16 cellular contexts compared by ENCODE assay signal in genomic region chr17:45200701-45201100, GRCh38. TPM values are rescaled to one million over a fixed set of nuclear protein-coding genes. Genes with fewer than 3 reads are reported as not detected.
DNase-seq lines count a peak whose midpoint lies in the region; ATAC-seq and TF ChIP-seq lines count a peak whose summit lies in the region.
"Had no signal": no experiment of that assay in that cellular context is flagged by ENCODE, and none has a peak within 500 bp of the region (broad histone marks: within the 10 kb centered on the region; RNA-seq: fewer than 3 reads in every experiment).

No MANE protein-coding gene starts in this region.

- H3K4me1 ChIP-seq in testis, result peaks cover 21% of the 10 kb centered on the region

- intact Hi-C loops in testis (cut with DNase I; ENCODE audit: low total_unique reads), result no loop called here

- in situ Hi-C loops in SK-MEL-5 (cut with HindIII; ENCODE audit: low pct_unique_long_range_greater_than_20kb, low sequenced_read_pairs), result no loop called here
- in situ Hi-C loops in GM13976 (cut with MboI; ENCODE audit: low sequenced_read_pairs, unreplicated experiment), result loop anchor here (25.0 kb wide), 1 partner anchor 637 kb away; the partner anchor contains the start of gene SPPL2C

- no peaks in the 10 kb centered on the region for H3K9me3 ChIP-seq in testis
- H3K9me3 ChIP-seq: body of pancreas had no signal

- no peak overlapping the region for H3K4me3 ChIP-seq in testis
- H3K4me3 ChIP-seq: body of pancreas, SK-N-MC had no signal

- TF ChIP-seq POLR2A in testis (IDR thresholded peaks at IDR 0.05), result no peak

- WGBS in testis, 2 donors, result 42 to 55% methylated on average over 9 of the region's 9 CpGs

- no peak overlapping the region for H3K27ac ChIP-seq in testis
- H3K27ac ChIP-seq: body of pancreas, SK-N-MC had no signal

- TF ChIP-seq CTCF in testis (IDR thresholded peaks at IDR 0.05), result peak in 1 of 3 experiments; percentile 15
- TF ChIP-seq CTCF in GM13976 (IDR thresholded peaks at IDR 0.05; ENCODE audit: borderline replicate concordance, control extremely low read depth, extremely low read depth, insufficient read depth, missing control alignments), result no peak

- ATAC-seq in HG02642 (IDR thresholded peaks at IDR 0.05; ENCODE audit: poor library complexity, unreplicated experiment), result no peak
- ATAC-seq: body of pancreas had no signal

- DNase-seq in Kasumi-1 (lab: John Stamatoyannopoulos, UW), result peak; percentile 15 to 21
- DNase-seq in SK-MEL-5 (ENCODE audit: low read depth, low spot score), result peak; percentile 32
- DNase-seq in fibroblast of the conjunctiva (ENCODE audit: low read depth), result peak; percentile 22
- DNase-seq in retina, result peak; percentile 52
- DNase-seq in testis, result no peak
- DNase-seq in GM13976 (ENCODE audit: low spot score), result no peak
- no peak for DNase-seq in NCI-H345 treated with DMSO at 0.1 percent for 48 hours (lab: John Stamatoyannopoulos, UW; ENCODE audit: unreplicated experiment)
- DNase-seq: activated CD4-positive, CD25-positive, alpha-beta regulatory T cell treated with anti-CD3 and anti-CD28 coated beads, Interleukin-2, amount 50 U/mL, for 72 hours; CD4-positive, CD25-positive, alpha-beta regulatory T cell; midbrain; NCI-H1105; NCI-H526; stimulated activated CD4-positive, alpha-beta T cell treated with anti-CD3 and anti-CD28 coated beads, Interleukin-4, amount 100 ng/mL, for 4 hours had no signal

- no peaks in the 10 kb centered on the region for H3K27me3 ChIP-seq in testis
- H3K27me3 ChIP-seq: body of pancreas had no signal

- no peaks in the 10 kb centered on the region for H3K36me3 ChIP-seq in testis (ENCODE audit: low read depth, missing control alignments)

RNA-seq across cellular contexts. Expression of gene FMNL1, which starts 21.0 kb away (rescaled TPM):
- total RNA-seq in SK-MEL-5 (2014; rRNA removed; shearing (Covaris generic)), result 0.21 and 0.63 TPM in 2 replicates
- 1.0 and 1.6 TPM in 2 replicates for polyA plus RNA-seq in SK-MEL-5 (2015; cell fraction: cytosol; rRNA removed)
- 0.48 and 1.8 TPM in 2 replicates for polyA plus RNA-seq in SK-MEL-5 (2015; cell fraction: nucleus; rRNA removed)
- 10 to 100 TPM; 11.1 to 15.8 TPM for total RNA-seq in testis
- polyA plus RNA-seq in testis (ENCODE audit: insufficient read depth, low read depth, low replicate concordance), result 13.9 TPM

RNA-seq across cellular contexts. Expression of gene HEXIM2, which starts 39.0 kb away (rescaled TPM):
- 14.0 and 14.2 TPM in 2 replicates for total RNA-seq in SK-MEL-5 (2014; rRNA removed; shearing (Covaris generic))
- polyA plus RNA-seq in SK-MEL-5 (2015; cell fraction: cytosol; rRNA removed), result 25.3 and 28.3 TPM in 2 replicates
- 8.8 and 12.9 TPM in 2 replicates for polyA plus RNA-seq in SK-MEL-5 (2015; cell fraction: nucleus; rRNA removed)
- total RNA-seq in testis, result 10 to 100 TPM; 35.9 to 47.7 TPM
- polyA plus RNA-seq in testis (ENCODE audit: insufficient read depth, low read depth, low replicate concordance), result 76.8 TPM

RNA-seq across cellular contexts. Expression of gene HEXIM1, which starts 52.4 kb away (rescaled TPM):
- total RNA-seq in SK-MEL-5 (2014; rRNA removed; shearing (Covaris generic)), result 10.6 and 14.4 TPM in 2 replicates
- polyA plus RNA-seq in SK-MEL-5 (2015; cell fraction: cytosol; rRNA removed), result 31.6 and 32.3 TPM in 2 replicates
- 24.4 and 38.3 TPM in 2 replicates for polyA plus RNA-seq in SK-MEL-5 (2015; cell fraction: nucleus; rRNA removed)
- 10 to 100 TPM; 51.8 to 68.8 TPM for total RNA-seq in testis
- polyA plus RNA-seq in testis (ENCODE audit: insufficient read depth, low read depth, low replicate concordance), result 38.8 TPM

Comparison
In these comparisons a context has a peak if more than half of its experiments do, and no peak if none do; other contexts are left out.
1. DNase-seq: peak in Kasumi-1 (2 of 2), SK-MEL-5 (single experiment), fibroblast of the conjunctiva (single experiment) and retina (single experiment); none in testis (single experiment), GM13976 (single experiment) and NCI-H345 treated with DMSO at 0.1 percent for 48 hours (single experiment).